ENCODE assay signal across 9 cellular contexts in genomic region chr5:148910686-148911361, GRCh38.
DNase-seq lines count a peak whose midpoint lies in the region; ATAC-seq and TF ChIP-seq lines count a peak whose summit lies in the region.
"Had no signal": no experiment of that assay in that cellular context is flagged by ENCODE, and none has a peak within 500 bp of the region (broad histone marks: within the 10 kb centered on the region; RNA-seq: fewer than 3 reads in every experiment).

No MANE protein-coding gene starts in this region.

- H4K20me1 ChIP-seq in Karpas-422 (ENCODE audit: insufficient read depth, low read depth, low read length): no peaks in the 10 kb centered on the region

- ATAC-seq in HG03175 (IDR thresholded peaks at IDR 0.05; ENCODE audit: unreplicated experiment) (no peak), HG03108 (IDR thresholded peaks at IDR 0.05; ENCODE audit: unreplicated experiment) (no peak), GM18868 (IDR thresholded peaks at IDR 0.05; ENCODE audit: unreplicated experiment) (no peak)

- H3K9me3 ChIP-seq in left ventricle myocardium inferior (replicated peaks): no peaks in the 10 kb centered on the region
- H3K9me3 ChIP-seq in Karpas-422 (ENCODE audit: low read length): no peaks in the 10 kb centered on the region

- peak overlapping the region; percentile 44 for H3K27ac Mint-ChIP-seq in activated CD4-positive, alpha-beta memory T cell treated with anti-CD3 and anti-CD28 coated beads, Interleukin-2, amount 10 ng/mL, durations not matched to agents 7 days and 5 days
- H3K27ac Mint-ChIP-seq: activated naive CD8-positive, alpha-beta T cell treated with anti-CD3 and anti-CD28 coated beads for 36 hours had no signal

- POLR2A ChIA-PET in activated CD4-positive, alpha-beta memory T cell treated with anti-CD3 and anti-CD28 coated beads, Interleukin-2, amount 10 ng/mL, durations not matched to agents 7 days and 5 days (lab: Charles Lee): no interaction called here

- H3K4me3 Mint-ChIP-seq in activated CD4-positive, alpha-beta memory T cell treated with anti-CD3 and anti-CD28 coated beads, Interleukin-2, amount 10 ng/mL, durations not matched to agents 7 days and 5 days: no peak overlapping the region
- H3K4me3 Mint-ChIP-seq: activated naive CD8-positive, alpha-beta T cell treated with anti-CD3 and anti-CD28 coated beads for 36 hours had no signal

- H3K9me2 ChIP-seq in Karpas-422 (replicated peaks; ENCODE audit: insufficient read depth, low read length): no peaks in the 10 kb centered on the region

- TF ChIP-seq CTCF in left ventricle myocardium inferior (IDR thresholded peaks at IDR 0.05; ENCODE audit: borderline replicate concordance): no peak

- DNase-seq in stimulated activated naive CD4-positive, alpha-beta T cell treated with Interleukin-2 at 50 U/mL for 16 hours (lab: John Stamatoyannopoulos, UW): peak; percentile 6
- DNase-seq in stimulated activated naive CD4-positive, alpha-beta T cell (lab: John Stamatoyannopoulos, UW): no peak
- DNase-seq in activated CD4-positive, alpha-beta memory T cell treated with anti-CD3 and anti-CD28 coated beads, Interleukin-2, amount 10 ng/mL, durations not matched to agents 7 days and 5 days: no peak
- DNase-seq in left ventricle myocardium inferior (peak; percentile 20), Karpas-422 (no peak)
- DNase-seq: activated naive CD8-positive, alpha-beta T cell treated with anti-CD3 and anti-CD28 coated beads for 36 hours had no signal

- intact Hi-C loops in left ventricle myocardium inferior (cut with micrococcal nuclease): no loop called here

- H3K36me3 ChIP-seq in left ventricle myocardium inferior (no peaks in the 10 kb centered on the region), Karpas-422 (ENCODE audit: insufficient read depth, low read length) (no peaks in the 10 kb centered on the region)

- H3K4me3 ChIP-seq in left ventricle myocardium inferior (no peak overlapping the region), Karpas-422 (ENCODE audit: low read length) (no peak overlapping the region)

- CTCF ChIA-PET in activated CD4-positive, alpha-beta memory T cell treated with anti-CD3 and anti-CD28 coated beads, Interleukin-2, amount 10 ng/mL, durations not matched to agents 7 days and 5 days (lab: Charles Lee): interaction anchor here (1.1 kb wide), 1 partner anchor 11 kb away, joined by 3 read pairs; no protein-coding TSS in a partner anchor

- no peaks in the 10 kb centered on the region for H3K79me2 ChIP-seq in Karpas-422 (ENCODE audit: low read length)

- peaks cover 15% of the 10 kb centered on the region for H3K4me1 Mint-ChIP-seq in activated CD4-positive, alpha-beta memory T cell treated with anti-CD3 and anti-CD28 coated beads, Interleukin-2, amount 10 ng/mL, durations not matched to agents 7 days and 5 days

- H3K4me1 ChIP-seq in left ventricle myocardium inferior (peaks cover 34% of the 10 kb centered on the region), Karpas-422 (ENCODE audit: low read length) (peaks cover 26% of the 10 kb centered on the region)

- H3K27me3 Mint-ChIP-seq in activated CD4-positive, alpha-beta memory T cell treated with anti-CD3 and anti-CD28 coated beads, Interleukin-2, amount 10 ng/mL, durations not matched to agents 7 days and 5 days: no peaks in the 10 kb centered on the region

- no peak overlapping the region for H3K9ac ChIP-seq in Karpas-422 (ENCODE audit: low read length)

- no peak overlapping the region for H2AFZ ChIP-seq in Karpas-422 (ENCODE audit: low read length)

- H3K27me3 ChIP-seq in left ventricle myocardium inferior (ENCODE audit: low read depth) (no peaks in the 10 kb centered on the region), Karpas-422 (ENCODE audit: low read length) (no peaks in the 10 kb centered on the region; the same call in 1 of the 2 replicates)

- no peak overlapping the region for H3K27ac ChIP-seq in left ventricle myocardium inferior (replicated peaks)
- no peak overlapping the region for H3K27ac ChIP-seq in Karpas-422 (ENCODE audit: low read length)

- H3K4me2 ChIP-seq in Karpas-422 (ENCODE audit: low read depth, low read length, poor library complexity, severe bottlenecking): no peak overlapping the region

- H3K36me3 Mint-ChIP-seq in activated CD4-positive, alpha-beta memory T cell treated with anti-CD3 and anti-CD28 coated beads, Interleukin-2, amount 10 ng/mL, durations not matched to agents 7 days and 5 days (ENCODE audit: low read depth): no peaks in the 10 kb centered on the region
- H3K36me3 Mint-ChIP-seq: activated naive CD8-positive, alpha-beta T cell treated with anti-CD3 and anti-CD28 coated beads for 36 hours had no signal

- no peaks in the 10 kb centered on the region for H3K9me3 Mint-ChIP-seq in activated CD4-positive, alpha-beta memory T cell treated with anti-CD3 and anti-CD28 coated beads, Interleukin-2, amount 10 ng/mL, durations not matched to agents 7 days and 5 days
- H3K9me3 Mint-ChIP-seq: activated naive CD8-positive, alpha-beta T cell treated with anti-CD3 and anti-CD28 coated beads for 36 hours had no signal

Comparison
In these comparisons a context has a peak if more than half of its experiments do, and no peak if none do; other contexts are left out.
1. DNase-seq: peak in stimulated activated naive CD4-positive, alpha-beta T cell treated with Interleukin-2 at 50 U/mL for 16 hours (single experiment) and left ventricle myocardium inferior (single experiment); none in stimulated activated naive CD4-positive, alpha-beta T cell (0 of 6), activated CD4-positive, alpha-beta memory T cell treated with anti-CD3 and anti-CD28 coated beads, Interleukin-2, amount 10 ng/mL, durations not matched to agents 7 days and 5 days (single experiment) and Karpas-422 (single experiment).